8 cellular contexts compared by ENCODE assay signal in genomic region chr17:43720311-43721060, GRCh38. TPM values are rescaled to one million over a fixed set of nuclear protein-coding genes. Genes with fewer than 3 reads are reported as not detected.
A peak's percentile ranks its signal among the peaks of the same experiment; 100 is the strongest.
DNase-seq lines count a peak whose midpoint lies in the region; ATAC-seq and TF ChIP-seq lines count a peak whose summit lies in the region.

No MANE protein-coding gene starts in this region.

- no peaks in the 10 kb centered on the region for H3K9me3 Mint-ChIP-seq in activated naive CD4-positive, alpha-beta T cell treated with anti-CD3 and anti-CD28 coated beads, Interleukin-2, amount 50 U/mL, for 72 hours
- peaks cover 2% of the 10 kb centered on the region for H3K9me3 Mint-ChIP-seq in glutamatergic neuron (ENCODE audit: unreplicated experiment)

- H3K9me3 ChIP-seq in RWPE2 (ENCODE audit: severe bottlenecking), result no peaks in the 10 kb centered on the region

- H3K36me3 ChIP-seq in RWPE2 (ENCODE audit: low read depth), result no peaks in the 10 kb centered on the region

- H3K36me3 Mint-ChIP-seq in activated naive CD4-positive, alpha-beta T cell treated with anti-CD3 and anti-CD28 coated beads, Interleukin-2, amount 50 U/mL, for 72 hours, result peaks cover 0 to 8% of the 10 kb centered on the region in 2 donors
- H3K36me3 Mint-ChIP-seq in glutamatergic neuron (ENCODE audit: unreplicated experiment), result no peaks in the 10 kb centered on the region

- peak overlapping the region; percentile 89 for H3K27ac Mint-ChIP-seq in activated naive CD4-positive, alpha-beta T cell treated with anti-CD3 and anti-CD28 coated beads, Interleukin-2, amount 50 U/mL, for 72 hours
- peak overlapping the region; percentile 92 for H3K27ac Mint-ChIP-seq in glutamatergic neuron (ENCODE audit: unreplicated experiment)

- peaks cover 10% of the 10 kb centered on the region for H3K4me1 Mint-ChIP-seq in glutamatergic neuron (ENCODE audit: low read depth, unreplicated experiment)

- no peak overlapping the region for H3K27ac ChIP-seq in RWPE2 (ENCODE audit: poor library complexity, severe bottlenecking)

- ATAC-seq in HG03039 (IDR thresholded peaks at IDR 0.05; ENCODE audit: unreplicated experiment) (peak; percentile 60), RWPE2 (ENCODE audit: low read depth) (peak; percentile 86), omental fat pad (ENCODE audit: low FRiP score) (peak; percentile 81), HG03457 (IDR thresholded peaks at IDR 0.05; ENCODE audit: unreplicated experiment) (no peak)
- ATAC-seq in activated naive CD4-positive, alpha-beta T cell treated with anti-CD3 and anti-CD28 coated beads, Interleukin-2, amount 50 U/mL, for 72 hours, result peak; percentile 90 to 91

- H3K27me3 Mint-ChIP-seq in glutamatergic neuron (ENCODE audit: unreplicated experiment), result peaks cover 6% of the 10 kb centered on the region

- H3K4me3 Mint-ChIP-seq in glutamatergic neuron (ENCODE audit: unreplicated experiment), result peak overlapping the region; percentile 78

- no peaks in the 10 kb centered on the region for H3K4me1 ChIP-seq in RWPE2 (ENCODE audit: insufficient read depth, poor library complexity, severe bottlenecking)

- DNase-seq in GM12865 (ENCODE audit: low read depth) (peak; percentile 83), RWPE2 (ENCODE audit: low spot score) (no peak), glutamatergic neuron (peak; percentile 74), omental fat pad (ENCODE audit: low spot score) (peak; percentile 37), superior temporal gyrus (ENCODE audit: extremely low spot score) (peak; percentile 84)
- peak; percentile 75 to 77 for DNase-seq in activated naive CD4-positive, alpha-beta T cell treated with anti-CD3 and anti-CD28 coated beads, Interleukin-2, amount 50 U/mL, for 72 hours (ENCODE audit: low spot score in 2 of 2)

- TF ChIP-seq CTCF in GM12865 (IDR thresholded peaks at IDR 0.05; ENCODE audit: insufficient read depth, low read depth, low read length, missing control alignments), result no peak
- no peak for TF ChIP-seq CTCF in RWPE2 (IDR thresholded peaks at IDR 0.05; ENCODE audit: poor library complexity, severe bottlenecking)
- TF ChIP-seq CTCF in glutamatergic neuron (IDR thresholded peaks at IDR 0.05; ENCODE audit: partially characterized antibody, unreplicated experiment), result no peak
- no peak for TF ChIP-seq CTCF in omental fat pad (IDR thresholded peaks at IDR 0.05)

- no peaks in the 10 kb centered on the region for H3K27me3 ChIP-seq in RWPE2 (ENCODE audit: insufficient read depth, poor library complexity, severe bottlenecking)

- H3K4me3 ChIP-seq in GM12865 (ENCODE audit: low read depth, low read length), result peak overlapping the region; percentile 76
- H3K4me3 ChIP-seq in RWPE2 (ENCODE audit: severe bottlenecking), result peak overlapping the region; percentile 46

RNA-seq across cellular contexts. Expression of gene SOST, which starts 38.1 kb away (rescaled TPM):
- total RNA-seq in activated naive CD4-positive, alpha-beta T cell treated with anti-CD3 and anti-CD28 coated beads, Interleukin-2, amount 50 U/mL, for 72 hours, result not detected
- total RNA-seq in glutamatergic neuron (ENCODE audit: unreplicated experiment) (not detected), omental fat pad (not detected)

RNA-seq across cellular contexts. Expression of gene DUSP3, which starts 58.3 kb away (rescaled TPM):
- 10 to 100 TPM; 15.2 to 24.8 TPM for total RNA-seq in activated naive CD4-positive, alpha-beta T cell treated with anti-CD3 and anti-CD28 coated beads, Interleukin-2, amount 50 U/mL, for 72 hours
- total RNA-seq in glutamatergic neuron (ENCODE audit: unreplicated experiment), result 54.6 TPM
- 10 to 100 TPM; 52.8 to 87.2 (median 65.9) TPM for total RNA-seq in omental fat pad

RNA-seq across cellular contexts. Expression of gene MEOX1, which starts 58.8 kb away (rescaled TPM):
- 1 to 10 TPM in 1 of 2 donors, under 1 TPM in 1; 0.11 to 1.2 TPM for total RNA-seq in activated naive CD4-positive, alpha-beta T cell treated with anti-CD3 and anti-CD28 coated beads, Interleukin-2, amount 50 U/mL, for 72 hours
- total RNA-seq in glutamatergic neuron (ENCODE audit: unreplicated experiment) (not detected), omental fat pad (10 to 100 TPM in 2 of 4 donors, 1 to 10 TPM in 2; 5.6 to 56.6 (median 11.1) TPM)

RNA-seq across cellular contexts. Expression of gene CFAP97D1, which starts 59.7 kb away (rescaled TPM):
- not detected for total RNA-seq in activated naive CD4-positive, alpha-beta T cell treated with anti-CD3 and anti-CD28 coated beads, Interleukin-2, amount 50 U/mL, for 72 hours
- total RNA-seq in glutamatergic neuron (ENCODE audit: unreplicated experiment) (not detected), omental fat pad (under 1 TPM in 2 of 4 donors, not detected in 2; 0.09 to 0.12 TPM)
